In genomic region chr4:102027961-102028360, GRCh38 we compare ENCODE assay signal across 9 cellular contexts.
"Had no signal": no experiment of that assay in that cellular context is flagged by ENCODE, and none has a peak within 500 bp of the region (broad histone marks: within the 10 kb centered on the region; RNA-seq: fewer than 3 reads in every experiment).

No MANE protein-coding gene starts in this region.

- H3K27ac ChIP-seq: GM23248 had no signal

- H3K4me2 ChIP-seq: GM23338 had no signal

- H3K4me3 ChIP-seq: GM23248, GM23338, HAP-1 had no signal

- H3K4me1 Mint-ChIP-seq: GM23338, H9 had no signal

- H3K27ac Mint-ChIP-seq: GM23338, H9, HFFc6 had no signal

- H3K9me3 Mint-ChIP-seq: GM23338, HFFc6 had no signal

- H3K36me3 ChIP-seq: HAP-1 had no signal

- H3K4me3 Mint-ChIP-seq: GM23338, H9, HFFc6 had no signal

- H3K9me3 ChIP-seq: HAP-1 had no signal

- ATAC-seq: GM23338, HCT116 had no signal

- DNase-seq: GM23248, GOT3, H7, H9, HCEC 1CT, HFFc6 had no signal

- H3K9ac ChIP-seq: GM23248 had no signal

- H3K4me1 ChIP-seq: HAP-1 had no signal

- H2AFZ ChIP-seq: GM23248, GM23338 had no signal
